Comparison of ENCODE assay signal across 18 cellular contexts in genomic region chr5:6832994-6833393, GRCh38.
DNase-seq lines count a peak whose midpoint lies in the region; ATAC-seq, FAIRE-seq and TF ChIP-seq lines count a peak whose summit lies in the region.
"Had no signal": no experiment of that assay in that cellular context is flagged by ENCODE, and none has a peak within 500 bp of the region (broad histone marks: within the 10 kb centered on the region; RNA-seq: fewer than 3 reads in every experiment).

No MANE protein-coding gene starts in this region.

- WGBS in small intestine, 3 donors: 55 to 83% (median 78%) methylated on average over 2 of the region's 2 CpGs

- no peak for FAIRE-seq in small intestine (lab: Jason Lieb, UNC)

- H3K4me1 ChIP-seq in endocrine pancreas (ENCODE audit: control insufficient read depth, insufficient read depth, low read length) (no peaks in the 10 kb centered on the region), small intestine (ENCODE audit: control insufficient read depth in 2 of 2, insufficient read depth in 1 of 2, low read depth in 1 of 2, low read length in 1 of 2) (no peaks in the 10 kb centered on the region)

- H3K27ac ChIP-seq in small intestine (ENCODE audit: low read depth in 1 of 2, low read length in 1 of 2): no peak overlapping the region
- H3K27ac ChIP-seq: KMS-11 had no signal

- peaks cover 8% of the 10 kb centered on the region for H3K9me3 Mint-ChIP-seq in progenitor cell of endocrine pancreas (ENCODE audit: low read depth)

- ATAC-seq in GM21717 (IDR thresholded peaks at IDR 0.05; ENCODE audit: unreplicated experiment): no peak
- ATAC-seq: natural killer cell treated with Interleukin-12 subunit alpha and Interleukin-12 subunit beta and Interleukin-15 and Interleukin-18, amount 100 ng/mL, for 72 hours; T-cell had no signal

- no peaks in the 10 kb centered on the region for H3K36me3 ChIP-seq in endocrine pancreas (ENCODE audit: control insufficient read depth, insufficient read depth, low read length)
- no peaks in the 10 kb centered on the region for H3K36me3 ChIP-seq in small intestine (ENCODE audit: control insufficient read depth in 2 of 2, insufficient read depth in 2 of 2, low read length in 2 of 2)

- H3K27me3 ChIP-seq in endocrine pancreas (ENCODE audit: control insufficient read depth, insufficient read depth, low read length) (no peaks in the 10 kb centered on the region), small intestine (ENCODE audit: control insufficient read depth in 2 of 2, insufficient read depth in 2 of 2, low read length in 2 of 2) (no peaks in the 10 kb centered on the region)

- H3K4me3 ChIP-seq in endocrine pancreas (ENCODE audit: control insufficient read depth, insufficient read depth, low read length) (no peak overlapping the region), small intestine (ENCODE audit: low read depth in 1 of 2, low read length in 2 of 2) (no peak overlapping the region)

- no peak overlapping the region for H3K4me3 Mint-ChIP-seq in progenitor cell of endocrine pancreas (ENCODE audit: low read depth)
- H3K4me3 Mint-ChIP-seq: brain; natural killer cell treated with Interleukin-12 subunit alpha and Interleukin-12 subunit beta and Interleukin-15 and Interleukin-18, amount 100 ng/mL, for 72 hours; T-cell had no signal

- peaks cover 11% of the 10 kb centered on the region for H3K4me1 Mint-ChIP-seq in progenitor cell of endocrine pancreas (ENCODE audit: low read depth)

- H3K9ac ChIP-seq in endocrine pancreas (ENCODE audit: control insufficient read depth, insufficient read depth, low read length): peak overlapping the region; percentile 10
- H3K9ac ChIP-seq: KMS-11 had no signal

- no peak for TF ChIP-seq CTCF in progenitor cell of endocrine pancreas (IDR thresholded peaks at IDR 0.05; ENCODE audit: unreplicated experiment)

- peaks cover 6% of the 10 kb centered on the region for H3K27me3 Mint-ChIP-seq in progenitor cell of endocrine pancreas

- no peak overlapping the region for H3K27ac Mint-ChIP-seq in progenitor cell of endocrine pancreas
- H3K27ac Mint-ChIP-seq: brain; natural killer cell treated with Interleukin-12 subunit alpha and Interleukin-12 subunit beta and Interleukin-15 and Interleukin-18, amount 100 ng/mL, for 72 hours; T-cell had no signal

- H3K36me3 Mint-ChIP-seq in progenitor cell of endocrine pancreas (ENCODE audit: insufficient read depth): no peaks in the 10 kb centered on the region
- H3K36me3 Mint-ChIP-seq: brain; natural killer cell treated with Interleukin-12 subunit alpha and Interleukin-12 subunit beta and Interleukin-15 and Interleukin-18, amount 100 ng/mL, for 72 hours; T-cell had no signal

- peak; percentile 43 for DNase-seq in A172 (ENCODE audit: low spot score)
- DNase-seq in DMS 273 treated with DMSO at 0.1 percent for 48 hours (lab: John Stamatoyannopoulos, UW): peak; percentile 62
- peak; percentile 48 for DNase-seq in NCI-H446 treated with DMSO at 0.1 percent for 48 hours (lab: John Stamatoyannopoulos, UW)
- DNase-seq in progenitor cell of endocrine pancreas (ENCODE audit: low spot score, unreplicated experiment): no peak
- no peak for DNase-seq in NCI-H2227 treated with DMSO at 0.1 percent for 48 hours (lab: John Stamatoyannopoulos, UW)
- DNase-seq in small intestine: no peak
- DNase-seq: activated CD8-positive, alpha-beta memory T cell treated with anti-CD3 and anti-CD28 coated beads, Interleukin-2, amount 50 U/mL, for 4 hours; activated naive CD4-positive, alpha-beta T cell treated with Interleukin-2 at 50 U/mL for 16 hours; AML-193; effector CD8-positive, alpha-beta T cell; NCI-H187; NCI-H510A treated with DMSO at 0.1 percent for 48 hours; T-cell had no signal

- H3K9me3 ChIP-seq in endocrine pancreas (ENCODE audit: control insufficient read depth, low read length) (no peaks in the 10 kb centered on the region), small intestine (ENCODE audit: control insufficient read depth, low read depth) (no peaks in the 10 kb centered on the region)

Comparison
In these comparisons a context has a peak if more than half of its experiments do, and no peak if none do; other contexts are left out.
1. DNase-seq: peak in A172 (single experiment), DMS 273 treated with DMSO at 0.1 percent for 48 hours (single experiment) and NCI-H446 treated with DMSO at 0.1 percent for 48 hours (single experiment); none in progenitor cell of endocrine pancreas (single experiment), NCI-H2227 treated with DMSO at 0.1 percent for 48 hours (single experiment) and small intestine (single experiment).